In the genomic region with DNA sequence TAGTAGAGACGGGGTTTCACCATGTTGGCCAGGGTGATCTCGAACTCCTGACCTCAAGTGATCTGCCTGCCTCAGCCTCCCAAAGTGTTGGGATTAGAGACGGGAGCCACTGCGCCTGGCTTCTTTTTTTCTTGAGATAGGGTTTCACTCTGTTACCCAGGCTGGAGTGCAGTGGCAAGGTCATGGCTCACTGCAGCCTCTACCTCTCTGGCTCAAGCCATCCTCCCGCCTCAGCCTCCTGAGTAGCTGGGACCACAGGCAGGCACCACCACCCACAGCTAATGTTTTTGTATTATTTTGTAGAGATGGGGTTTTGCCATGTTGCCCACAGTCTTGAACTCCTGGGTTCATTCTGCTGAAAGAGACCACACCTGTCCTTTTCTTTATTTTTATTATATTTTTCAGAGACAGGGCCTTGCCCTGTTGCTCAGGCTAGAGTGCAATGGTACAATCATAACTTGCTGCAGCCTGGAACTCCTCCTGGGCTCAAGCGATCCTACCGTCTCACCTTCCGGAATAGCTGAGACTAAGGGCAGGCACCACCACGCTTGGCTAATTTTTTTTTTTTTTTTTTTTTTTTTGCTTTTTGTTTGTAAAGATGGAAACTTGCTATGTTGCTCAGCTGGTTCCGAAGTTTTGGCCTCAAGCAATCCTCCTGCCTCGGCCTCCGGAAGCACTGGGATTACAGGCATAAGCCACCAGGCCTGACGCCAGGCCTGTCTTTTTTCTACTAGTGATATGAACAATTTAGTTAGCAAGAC, we compare ENCODE assay signal across 11 cellular contexts. TPM values are rescaled to one million over a fixed set of nuclear protein-coding genes. Genes with fewer than 3 reads are reported as not detected.
DNase-seq lines count a peak whose midpoint lies in the region; ATAC-seq, FAIRE-seq and TF ChIP-seq lines count a peak whose summit lies in the region.
"Had no signal": no experiment of that assay in that cellular context is flagged by ENCODE, and none has a peak within 500 bp of the region (broad histone marks: within the 10 kb centered on the region; RNA-seq: fewer than 3 reads in every experiment).

No MANE protein-coding gene starts in this region.

- no peak for TF ChIP-seq POLR2A in K562 (conservative IDR thresholded peaks at IDR 0.05)

- no peaks in the 10 kb centered on the region for H3K9me1 ChIP-seq in K562 (ENCODE audit: control insufficient read depth, insufficient read depth, low read length)

- peak overlapping the region; percentile 81 to 83 for H3K9ac ChIP-seq in K562 (ENCODE audit: insufficient read depth in 1 of 2, low read depth in 2 of 2, low read length in 2 of 2)

- BruUV-seq in K562 (replicated peaks; lab: Mats Ljungman, UMichigan), result no TSS peak

- in situ Hi-C loops in K562 (cut with MboI), result no loop called here

- TF ChIP-seq CTCF in K562 (IDR thresholded peaks at IDR 0.05 in 2 of 3, conservative IDR thresholded peaks at IDR 0.05 in 1 of 3; ENCODE audit: insufficient read depth in 2 of 3, low read depth in 1 of 3, low read length in 3 of 3) (no peak), kidney epithelial cell (IDR thresholded peaks at IDR 0.05; ENCODE audit: insufficient read depth, low read length, poor library complexity, severe bottlenecking) (no peak)

- CTCF ChIA-PET in K562 (lab: Yijun Ruan, JAX; ENCODE audit: low intra/inter-chr PET ratio), result interaction anchor here (0.7 kb wide), 1 partner anchor 27 kb away, joined by 3 read pairs; no protein-coding TSS in a partner anchor

- no peaks in the 10 kb centered on the region for H3K27me3 ChIP-seq in MG63
- no peaks in the 10 kb centered on the region for H3K27me3 ChIP-seq in K562 (ENCODE audit: control insufficient read depth in 2 of 2, insufficient read depth in 2 of 2, low read length in 2 of 2)
- H3K27me3 ChIP-seq in kidney epithelial cell (ENCODE audit: control insufficient read depth, insufficient read depth, low read length), result no peaks in the 10 kb centered on the region

- TF ChIP-seq RAD21 in K562 (CRISPR knock-in tag; conservative IDR thresholded peaks at IDR 0.05 in 1 of 2, IDR thresholded peaks at IDR 0.05 in 1 of 2), result no peak

- no peak overlapping the region for H2AFZ ChIP-seq in K562 (ENCODE audit: low read depth, low read length)

- ATAC-seq in K562, result no peak
- ATAC-seq in GM21526 (IDR thresholded peaks at IDR 0.05; ENCODE audit: low FRiP score, unreplicated experiment), result no peak

- peak; percentile 52 for DNase-seq in MG63
- DNase-seq in K562 (ENCODE audit: extremely low read depth in 1 of 4, low spot score in 3 of 4), result no peak
- no peak for DNase-seq in kidney epithelial cell (ENCODE audit: low read depth)
- no peak for DNase-seq in substantia nigra (lab: John Stamatoyannopoulos, UW)
- DNase-seq in SW480 (ENCODE audit: low spot score), result no peak
- DNase-seq in HT-29 (ENCODE audit: low spot score), result no peak
- DNase-seq: immature natural killer cell, NCI-H1417 had no signal

- POLR2A ChIA-PET in K562 (lab: Yijun Ruan, JAX), result interaction anchor here (0.6 to 8.5 kb wide), 5 partner anchors 11 to 560 kb away, joined by 3 to 164 read pairs (median 3); partner anchors contain the start of genes NES and SMG5

- H3K4me2 ChIP-seq in K562 (ENCODE audit: insufficient read depth, low read length), result peak overlapping the region; percentile 67

- TF ChIP-seq EP300 in K562 (IDR thresholded peaks at IDR 0.05; ENCODE audit: low read length), result no peak

- peaks cover 65% of the 10 kb centered on the region for H3K36me3 ChIP-seq in MG63
- peaks cover 25% of the 10 kb centered on the region; the same call in 2 of the 3 replicates for H3K36me3 ChIP-seq in K562 (ENCODE audit: control insufficient read depth, insufficient read depth, low read length)
- H3K36me3 ChIP-seq in kidney epithelial cell (ENCODE audit: control insufficient read depth, insufficient read depth, low read length), result no peaks in the 10 kb centered on the region

- peaks cover 80% of the 10 kb centered on the region for H3K79me2 ChIP-seq in K562 (ENCODE audit: control insufficient read depth, insufficient read depth, low read length)

- peaks cover 51 to 70% of the 10 kb centered on the region in 2 experiments for H3K4me1 ChIP-seq in K562 (replicated peaks in 1 of 2; ENCODE audit: control insufficient read depth in 2 of 2, insufficient read depth in 2 of 2, low read length in 2 of 2)

- intact Hi-C loops in K562 (cut with micrococcal nuclease), result no loop called here

- peaks cover 2% of the 10 kb centered on the region; the same call in 1 of the 2 replicates for H3K9me3 ChIP-seq in MG63
- H3K9me3 ChIP-seq in K562 (replicated peaks; ENCODE audit: control insufficient read depth, insufficient read depth, low read depth, low read length), result no peaks in the 10 kb centered on the region

- H4K20me1 ChIP-seq in K562 (replicated peaks; ENCODE audit: control insufficient read depth, insufficient read depth, low read length), result peaks cover 20% of the 10 kb centered on the region

- H3K27ac ChIP-seq in K562 (ENCODE audit: extremely low read depth, low read depth, low read length) (peak overlapping the region; percentile 22; the same call in 2 of the 3 replicates), substantia nigra (ENCODE audit: low read depth, low read length, poor library complexity, severe bottlenecking) (peak overlapping the region; percentile 56)

- H3K4me3 ChIP-seq in MG63, result peak overlapping the region; percentile 96
- H3K4me3 ChIP-seq in K562, result peak overlapping the region; percentile 24
- H3K4me3 ChIP-seq in kidney epithelial cell (ENCODE audit: low read depth, low read length), result peak overlapping the region; percentile 2

- no peak for FAIRE-seq in K562 (lab: Jason Lieb, UNC)
- FAIRE-seq: GM12892 had no signal

- WGBS in K562 (ENCODE audit: insufficient coverage, low coverage, missing lambda C conversion rate), result 53% methylated on average over 13 of the region's 13 CpGs

RNA-seq across cellular contexts. Expression of gene LMNA, which starts 3.1 kb away (rescaled TPM):
- 1,337 and 1,568 TPM in 2 replicates for total RNA-seq in MG63 (2014; rRNA removed; shearing (Covaris generic); ENCODE audit: low replicate concordance)
- total RNA-seq in K562 (2011; cell fraction: chromatin; rRNA removed; ENCODE audit: low replicate concordance), result 84.8 and 209 TPM in 2 replicates
- total RNA-seq in K562 (2011; cell fraction: nucleolus; rRNA removed), result 154 and 172 TPM in 2 replicates
- total RNA-seq in K562 (2011; cell fraction: nucleoplasm; rRNA removed), result 95.4 and 117 TPM in 2 replicates
- 250 and 267 TPM in 2 replicates for total RNA-seq in K562 (2014; rRNA removed)
- total RNA-seq in K562 (2014; rRNA removed; fragmentation: Illumina TruSeq; extraction: Trizol), result 41.3 and 44.0 TPM in 2 replicates
- 89.1 and 97.7 TPM in 2 replicates for total RNA-seq in K562 (2015; rRNA removed; fragmentation: Illumina TruSeq; extraction: Trizol)
- total RNA-seq in K562 (2021), result 347 and 354 TPM in 2 replicates
- polyA plus RNA-seq in K562 (2011; rRNA removed), result 88.2 and 129 TPM in 2 replicates
- 116 and 274 TPM in 2 replicates for polyA plus RNA-seq in K562 (2011; cell fraction: cytosol; rRNA removed)
- 154 and 164 TPM in 2 replicates for polyA plus RNA-seq in K562 (2011; cell fraction: nucleus; rRNA removed)
- polyA plus RNA-seq in K562 (2012), result 193 TPM in 2 replicates
- polyA plus RNA-seq in K562 (2014; fragmentation: Illumina TruSeq; extraction: Trizol), result 77.1 and 104 TPM in 2 replicates
- polyA plus RNA-seq in K562 (2014; fragmentation: Nextera tagmentation; extraction: Ambion mirVana), result 1 to 10 TPM in 1 of 2 experiments, under 1 TPM in 1; 1.00 to 4.5 TPM
- polyA plus RNA-seq in K562 (2014; rRNA removed), result 123 and 166 TPM in 2 replicates
- 104 and 109 TPM in 2 replicates for polyA minus RNA-seq in K562 (2011; rRNA and poly(A)+ RNA removed)
- polyA minus RNA-seq in K562 (2011; cell fraction: cytosol; rRNA and poly(A)+ RNA removed), result 151 and 176 TPM in 2 replicates
- 47.4 and 69.6 TPM in 2 replicates for polyA minus RNA-seq in K562 (2011; cell fraction: nucleus; rRNA and poly(A)+ RNA removed)
- 251 and 280 TPM in 2 replicates for total RNA-seq in kidney epithelial cell
- total RNA-seq in HT-29 (2014; rRNA removed; shearing (Covaris generic)), result 1,664 and 1,875 TPM in 2 replicates

RNA-seq across cellular contexts. Expression of gene MEX3A, which starts 35.3 kb away (rescaled TPM):
- total RNA-seq in MG63 (2014; rRNA removed; shearing (Covaris generic); ENCODE audit: low replicate concordance), result 2.3 and 2.7 TPM in 2 replicates
- total RNA-seq in K562 (2011; cell fraction: chromatin; rRNA removed; ENCODE audit: low replicate concordance), result 4.5 and 10.4 TPM in 2 replicates
- total RNA-seq in K562 (2011; cell fraction: nucleolus; rRNA removed), result 5.4 and 5.8 TPM in 2 replicates
- total RNA-seq in K562 (2011; cell fraction: nucleoplasm; rRNA removed), result 5.7 and 7.9 TPM in 2 replicates
- total RNA-seq in K562 (2014; rRNA removed) (7.3 and 8.0 TPM in 2 replicates), K562 (2014; rRNA removed; fragmentation: Illumina TruSeq; extraction: Trizol) (4.2 and 4.4 TPM in 2 replicates), K562 (2015; rRNA removed; fragmentation: Illumina TruSeq; extraction: Trizol) (4.7 and 5.1 TPM in 2 replicates), K562 (2021) (13.7 and 14.5 TPM in 2 replicates), kidney epithelial cell (34.5 and 34.6 TPM in 2 replicates)
- polyA plus RNA-seq in K562 (2011; rRNA removed) (5.2 and 9.0 TPM in 2 replicates), K562 (2014; fragmentation: Illumina TruSeq; extraction: Trizol) (9.2 and 10.1 TPM in 2 replicates), K562 (2014; fragmentation: Nextera tagmentation; extraction: Ambion mirVana) (under 1 TPM; 0.36 to 0.37 TPM), K562 (2014; rRNA removed) (8.7 and 11.0 TPM in 2 replicates)
- polyA plus RNA-seq in K562 (2011; cell fraction: cytosol; rRNA removed), result 11.1 and 12.3 TPM in 2 replicates
- polyA plus RNA-seq in K562 (2011; cell fraction: nucleus; rRNA removed), result 14.4 and 17.6 TPM in 2 replicates
- polyA plus RNA-seq in K562 (2012), result 3.8 and 8.5 TPM in 2 replicates
- polyA minus RNA-seq in K562 (2011; rRNA and poly(A)+ RNA removed), result 5.8 and 6.9 TPM in 2 replicates
- polyA minus RNA-seq in K562 (2011; cell fraction: cytosol; rRNA and poly(A)+ RNA removed), result 10.8 and 15.0 TPM in 2 replicates
- polyA minus RNA-seq in K562 (2011; cell fraction: nucleus; rRNA and poly(A)+ RNA removed), result 2.6 and 5.0 TPM in 2 replicates
- total RNA-seq in HT-29 (2014; rRNA removed; shearing (Covaris generic)), result 9.3 and 13.3 TPM in 2 replicates
- polyA plus RNA-seq: immature natural killer cell had no signal

RNA-seq across cellular contexts. Expression of gene SEMA4A, which starts 35.8 kb away (rescaled TPM):
- total RNA-seq in MG63 (2014; rRNA removed; shearing (Covaris generic); ENCODE audit: low replicate concordance), result 0.49 TPM in 1 of 2 replicates, not detected in the other
- 2.6 and 4.3 TPM in 2 replicates for total RNA-seq in K562 (2011; cell fraction: chromatin; rRNA removed; ENCODE audit: low replicate concordance)
- 3.5 and 4.1 TPM in 2 replicates for total RNA-seq in K562 (2011; cell fraction: nucleolus; rRNA removed)
- 3.1 and 4.4 TPM in 2 replicates for total RNA-seq in K562 (2011; cell fraction: nucleoplasm; rRNA removed)
- 0.45 and 0.49 TPM in 2 replicates for total RNA-seq in K562 (2014; rRNA removed)
- 0.38 and 0.40 TPM in 2 replicates for total RNA-seq in K562 (2014; rRNA removed; fragmentation: Illumina TruSeq; extraction: Trizol)
- total RNA-seq in K562 (2015; rRNA removed; fragmentation: Illumina TruSeq; extraction: Trizol), result 0.40 and 0.72 TPM in 2 replicates
- 1.4 and 1.9 TPM in 2 replicates for total RNA-seq in K562 (2021)
- 1.7 and 3.2 TPM in 2 replicates for polyA plus RNA-seq in K562 (2011; rRNA removed)
- 2.0 and 2.8 TPM in 2 replicates for polyA plus RNA-seq in K562 (2011; cell fraction: cytosol; rRNA removed)
- 15.5 and 18.8 TPM in 2 replicates for polyA plus RNA-seq in K562 (2011; cell fraction: nucleus; rRNA removed)
- 0.77 and 2.6 TPM in 2 replicates for polyA plus RNA-seq in K562 (2012)
- polyA plus RNA-seq in K562 (2014; fragmentation: Illumina TruSeq; extraction: Trizol), result 0.79 and 1.1 TPM in 2 replicates
- polyA plus RNA-seq in K562 (2014; fragmentation: Nextera tagmentation; extraction: Ambion mirVana), result under 1 TPM; 0.04 to 0.06 TPM
- polyA plus RNA-seq in K562 (2014; rRNA removed), result 1.0 and 1.5 TPM in 2 replicates
- polyA minus RNA-seq in K562 (2011; rRNA and poly(A)+ RNA removed), result 0.53 and 0.96 TPM in 2 replicates
- 1.7 and 2.1 TPM in 2 replicates for polyA minus RNA-seq in K562 (2011; cell fraction: cytosol; rRNA and poly(A)+ RNA removed)
- polyA minus RNA-seq in K562 (2011; cell fraction: nucleus; rRNA and poly(A)+ RNA removed), result 1.3 and 2.0 TPM in 2 replicates
- total RNA-seq in kidney epithelial cell, result 2.6 and 3.8 TPM in 2 replicates
- 5.1 and 11.6 TPM in 2 replicates for total RNA-seq in HT-29 (2014; rRNA removed; shearing (Covaris generic))

RNA-seq across cellular contexts. Expression of gene RAB25, which starts 56.6 kb away (rescaled TPM):
- not detected in 2 replicates for total RNA-seq in MG63 (2014; rRNA removed; shearing (Covaris generic); ENCODE audit: low replicate concordance)
- total RNA-seq in K562 (2011; cell fraction: chromatin; rRNA removed; ENCODE audit: low replicate concordance), result not detected in 2 replicates
- total RNA-seq in K562 (2011; cell fraction: nucleolus; rRNA removed), result not detected in 2 replicates
- not detected in 2 replicates for total RNA-seq in K562 (2011; cell fraction: nucleoplasm; rRNA removed)
- total RNA-seq in K562 (2014; rRNA removed), result not detected in 2 replicates
- not detected in 2 replicates for total RNA-seq in K562 (2014; rRNA removed; fragmentation: Illumina TruSeq; extraction: Trizol)
- total RNA-seq in K562 (2015; rRNA removed; fragmentation: Illumina TruSeq; extraction: Trizol), result not detected in 2 replicates
- total RNA-seq in K562 (2021), result 0.27 and 0.49 TPM in 2 replicates
- 0.10 and 0.68 TPM in 2 replicates for polyA plus RNA-seq in K562 (2011; rRNA removed)
- 0.30 and 0.37 TPM in 2 replicates for polyA plus RNA-seq in K562 (2011; cell fraction: cytosol; rRNA removed)
- 0.24 TPM in 1 of 2 replicates, not detected in the other for polyA plus RNA-seq in K562 (2011; cell fraction: nucleus; rRNA removed)
- polyA plus RNA-seq in K562 (2012), result 0.18 and 0.36 TPM in 2 replicates
- polyA plus RNA-seq in K562 (2014; fragmentation: Illumina TruSeq; extraction: Trizol), result not detected in 2 replicates
- under 1 TPM in 1 of 2 experiments, not detected in 1; 0.13 TPM for polyA plus RNA-seq in K562 (2014; fragmentation: Nextera tagmentation; extraction: Ambion mirVana)
- 0.45 TPM in 1 of 2 replicates, not detected in the other for polyA plus RNA-seq in K562 (2014; rRNA removed)
- polyA minus RNA-seq in K562 (2011; rRNA and poly(A)+ RNA removed), result 0.75 TPM in 1 of 2 replicates, not detected in the other
- not detected in 2 replicates for polyA minus RNA-seq in K562 (2011; cell fraction: cytosol; rRNA and poly(A)+ RNA removed)
- polyA minus RNA-seq in K562 (2011; cell fraction: nucleus; rRNA and poly(A)+ RNA removed), result not detected in 2 replicates
- total RNA-seq in kidney epithelial cell, result 30.4 and 46.0 TPM in 2 replicates
- 163 and 185 TPM in 2 replicates for total RNA-seq in HT-29 (2014; rRNA removed; shearing (Covaris generic))
- total RNA-seq: SK-MEL-5 had no signal
- polyA plus RNA-seq: immature natural killer cell had no signal

Comparison
In these comparisons a context has a peak if more than half of its experiments do, and no peak if none do; other contexts are left out.
1. H3K4me3 ChIP-seq: peak in every context shown above with its lines; median percentile 96 in MG63; 24 in K562; 2 in kidney epithelial cell.